In genomic region chr11:95242202-95242989, GRCh38 we compare ENCODE assay signal across 12 cellular contexts. TPM values are rescaled to one million over a fixed set of nuclear protein-coding genes. Genes with fewer than 3 reads are reported as not detected.
A peak's percentile ranks its signal among the peaks of the same experiment; 100 is the strongest.
DNase-seq lines count a peak whose midpoint lies in the region; ATAC-seq lines count a peak whose summit lies in the region.
"Had no signal": no experiment of that assay in that cellular context is flagged by ENCODE, and none has a peak within 500 bp of the region (broad histone marks: within the 10 kb centered on the region; RNA-seq: fewer than 3 reads in every experiment).

No MANE protein-coding gene starts in this region.

- peak; percentile 20 for DNase-seq in kidney glomerular epithelial cell (lab: John Stamatoyannopoulos, UW)
- DNase-seq in T-helper 1 cell, result no peak
- DNase-seq in G401 (ENCODE audit: low spot score), result no peak
- DNase-seq in NCI-H2081 treated with DMSO at 0.1 percent for 48 hours (lab: John Stamatoyannopoulos, UW), result no peak
- no peak for DNase-seq in GM19238 (ENCODE audit: insufficient read length, low spot score)
- DNase-seq: activated naive CD8-positive, alpha-beta T cell treated with anti-CD3 and anti-CD28 coated beads, Interleukin-2, amount 10 ng/mL, durations not matched to agents 7 days and 5 days; H7; NCI-H2029 treated with DMSO at 0.1 percent for 48 hours; trophoblast cell had no signal

- in situ Hi-C loops in G401 (cut with HindIII; ENCODE audit: low sequenced_read_pairs), result no loop called here

- peak; percentile 55 for ATAC-seq in GM18498 (IDR thresholded peaks at IDR 0.05; ENCODE audit: unreplicated experiment)
- ATAC-seq in GM21619 (IDR thresholded peaks at IDR 0.05; ENCODE audit: unreplicated experiment), result peak; percentile 67
- ATAC-seq in HG03442 (IDR thresholded peaks at IDR 0.05; ENCODE audit: unreplicated experiment), result peak; percentile 42

RNA-seq across cellular contexts. Expression of gene SESN3, which starts 11.4 kb away (rescaled TPM):
- 0.12 and 1.1 TPM in 2 replicates for total RNA-seq in G401 (2014; rRNA removed; shearing (Covaris generic))
